Comparison of ENCODE assay signal across 8 cellular contexts in the genomic region with DNA sequence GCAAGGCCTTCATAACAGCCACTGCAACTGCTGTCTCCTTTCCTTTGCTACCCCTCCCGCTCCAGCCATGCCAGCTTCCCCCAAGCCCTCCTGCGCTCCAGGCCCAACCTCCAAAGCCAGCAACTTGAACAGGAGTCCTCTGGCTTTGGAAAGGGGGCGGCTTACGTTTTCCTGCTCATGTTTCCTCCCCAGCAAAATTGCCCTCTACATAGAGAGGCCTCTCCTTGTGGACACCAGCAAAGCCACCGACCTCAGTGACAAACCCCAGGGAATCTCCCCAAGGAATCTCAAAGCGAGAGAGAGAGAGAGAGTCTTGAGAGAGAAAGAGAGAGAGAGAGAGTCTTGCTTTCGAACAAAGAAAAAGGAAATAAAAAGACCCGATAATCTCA. TPM values are rescaled to one million over a fixed set of nuclear protein-coding genes. Genes with fewer than 3 reads are reported as not detected.
DNase-seq lines count a peak whose midpoint lies in the region; ATAC-seq and TF ChIP-seq lines count a peak whose summit lies in the region.

No MANE protein-coding gene starts in this region.

- no peak for TF ChIP-seq CTCF in epithelial cell of proximal tubule (conservative IDR thresholded peaks at IDR 0.05; ENCODE audit: low read depth, low read length)
- TF ChIP-seq CTCF in neural progenitor cell (IDR thresholded peaks at IDR 0.05) = no peak

- H3K4me2 ChIP-seq in neural progenitor cell = peak overlapping the region; percentile 96

- peak overlapping the region; percentile 85 for H3K27ac ChIP-seq in SJSA1
- no peak overlapping the region for H3K27ac ChIP-seq in neural progenitor cell

- ATAC-seq in HG02870 (IDR thresholded peaks at IDR 0.05; ENCODE audit: unreplicated experiment) = peak; percentile 15
- no peak for ATAC-seq in GM21528 (IDR thresholded peaks at IDR 0.05; ENCODE audit: low FRiP score, unreplicated experiment)
- ATAC-seq in GM19328 (IDR thresholded peaks at IDR 0.05; ENCODE audit: unreplicated experiment) = no peak

- peak overlapping the region; percentile 89 for H2AFZ ChIP-seq in neural progenitor cell (replicated peaks)

- H3K27ac Mint-ChIP-seq in neural progenitor cell = peak overlapping the region; percentile 98

- H3K9me3 Mint-ChIP-seq in neural progenitor cell = no peaks in the 10 kb centered on the region

- H3K36me3 ChIP-seq in SJSA1 = peaks cover 40% of the 10 kb centered on the region
- no peaks in the 10 kb centered on the region for H3K36me3 ChIP-seq in neural progenitor cell

- H3K27me3 ChIP-seq in SJSA1 (replicated peaks) (no peaks in the 10 kb centered on the region), neural progenitor cell (no peaks in the 10 kb centered on the region)

- H3K4me1 ChIP-seq in SJSA1 (replicated peaks) (peaks cover 17% of the 10 kb centered on the region), neural progenitor cell (peaks cover 7% of the 10 kb centered on the region)

- H4K20me1 ChIP-seq in neural progenitor cell (ENCODE audit: low read depth) = peaks cover 3% of the 10 kb centered on the region

- H3F3A ChIP-seq in neural progenitor cell (ENCODE audit: low read depth) = no peaks in the 10 kb centered on the region

- H3K79me2 ChIP-seq in neural progenitor cell (ENCODE audit: low read depth) = peaks cover 34% of the 10 kb centered on the region

- H3K36me3 Mint-ChIP-seq in neural progenitor cell = peaks cover 16% of the 10 kb centered on the region

- H3K9me3 ChIP-seq in SJSA1 (replicated peaks) (no peaks in the 10 kb centered on the region), neural progenitor cell (ENCODE audit: low read depth) (no peaks in the 10 kb centered on the region)

- peaks cover 3% of the 10 kb centered on the region for H3K27me3 Mint-ChIP-seq in neural progenitor cell (ENCODE audit: insufficient read depth, low read depth)

- peaks cover 30% of the 10 kb centered on the region for H3K4me1 Mint-ChIP-seq in neural progenitor cell

- H3K4me3 ChIP-seq in SJSA1 (peak overlapping the region; percentile 66), epithelial cell of proximal tubule (ENCODE audit: low read depth, low read length) (peak overlapping the region; percentile 80), neural progenitor cell (peak overlapping the region; percentile 92)

- H3K4me3 Mint-ChIP-seq in neural progenitor cell = peak overlapping the region; percentile 99

- peak; percentile 18 for DNase-seq in NCI-H510A (lab: John Stamatoyannopoulos, UW)
- DNase-seq in NCI-H510A treated with DMSO at 0.1 percent for 48 hours (lab: John Stamatoyannopoulos, UW) = no peak
- DNase-seq in SJSA1 (ENCODE audit: low read depth in 1 of 2, low spot score in 2 of 2) = no peak
- DNase-seq in epithelial cell of proximal tubule (ENCODE audit: low read depth) = no peak
- no peak for DNase-seq in neural progenitor cell (ENCODE audit: low spot score)

- no peak overlapping the region for H3K9ac ChIP-seq in neural progenitor cell

RNA-seq across cellular contexts. Expression of gene BTN2A1, which starts 0.4 kb away (rescaled TPM):
- 33.1 and 50.8 TPM in 2 replicates for total RNA-seq in SJSA1 (2014; rRNA removed; shearing (Covaris generic))
- 6.0 and 6.1 TPM in 2 replicates for total RNA-seq in epithelial cell of proximal tubule
- 11.6 and 14.2 TPM in 2 replicates for total RNA-seq in neural progenitor cell (ENCODE audit: low replicate concordance)

RNA-seq across cellular contexts. Expression of gene BTN3A3, which starts 17.1 kb away (rescaled TPM):
- total RNA-seq in SJSA1 (2014; rRNA removed; shearing (Covaris generic)) = 6.3 and 8.4 TPM in 2 replicates
- total RNA-seq in epithelial cell of proximal tubule (0.86 and 1.1 TPM in 2 replicates), neural progenitor cell (ENCODE audit: low replicate concordance) (0.13 and 2.9 TPM in 2 replicates)

RNA-seq across cellular contexts. Expression of gene BTN1A1, which starts 42.7 kb away (rescaled TPM):
- not detected in 2 replicates for total RNA-seq in SJSA1 (2014; rRNA removed; shearing (Covaris generic))
- total RNA-seq in epithelial cell of proximal tubule (0.14 TPM in 1 of 2 replicates, not detected in the other), neural progenitor cell (ENCODE audit: low replicate concordance) (not detected in 2 replicates)

RNA-seq across cellular contexts. Expression of gene BTN3A1, which starts 55.3 kb away (rescaled TPM):
- total RNA-seq in SJSA1 (2014; rRNA removed; shearing (Covaris generic)) = 16.7 and 26.2 TPM in 2 replicates
- total RNA-seq in epithelial cell of proximal tubule = 5.4 and 7.2 TPM in 2 replicates
- total RNA-seq in neural progenitor cell (ENCODE audit: low replicate concordance) = 9.7 and 9.8 TPM in 2 replicates
